12 cellular contexts compared by ENCODE assay signal in the genomic region with DNA sequence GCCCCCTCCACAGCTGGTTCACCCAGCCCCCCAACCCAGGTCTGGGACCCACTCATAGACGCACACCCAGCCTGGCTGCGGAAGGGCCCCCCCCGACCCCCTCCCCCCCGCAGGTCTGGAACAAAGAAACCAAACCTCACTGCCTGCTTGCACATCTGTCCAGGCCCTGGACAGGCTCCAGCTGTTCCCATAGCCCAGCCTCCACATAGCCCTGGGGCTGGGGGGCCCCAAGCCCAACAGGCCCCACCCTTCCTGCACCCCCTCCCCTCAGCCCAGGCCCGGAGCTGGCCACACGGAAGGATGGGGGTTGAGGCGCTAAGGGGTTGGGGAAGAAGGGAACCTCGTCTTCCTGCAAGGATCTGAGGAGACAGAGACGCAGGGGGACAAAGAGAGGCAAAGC. TPM values are rescaled to one million over a fixed set of nuclear protein-coding genes. Genes with fewer than 3 reads are reported as not detected.
A peak's percentile ranks its signal among the peaks of the same experiment; 100 is the strongest.
DNase-seq lines count a peak whose midpoint lies in the region; ATAC-seq and TF ChIP-seq lines count a peak whose summit lies in the region.
"Had no signal": no experiment of that assay in that cellular context is flagged by ENCODE, and none has a peak within 500 bp of the region (broad histone marks: within the 10 kb centered on the region; RNA-seq: fewer than 3 reads in every experiment).

No MANE protein-coding gene starts in this region.

- H3K4me1 ChIP-seq in left ventricle myocardium inferior (peaks cover 97% of the 10 kb centered on the region), osteoblast (ENCODE audit: insufficient read depth, low read length) (peaks cover 23% of the 10 kb centered on the region), vagina (peaks cover 80% of the 10 kb centered on the region)

- TF ChIP-seq CTCF in left ventricle myocardium inferior (IDR thresholded peaks at IDR 0.05; ENCODE audit: borderline replicate concordance) (no peak), endothelial cell (IDR thresholded peaks at IDR 0.05; ENCODE audit: unreplicated experiment) (no peak), osteoblast (IDR thresholded peaks at IDR 0.05; ENCODE audit: extremely low read depth, low read depth, low read length) (no peak), vagina (IDR thresholded peaks at IDR 0.05) (no peak)

- H3K27me3 ChIP-seq in left ventricle myocardium inferior (ENCODE audit: low read depth) (no peaks in the 10 kb centered on the region), osteoblast (ENCODE audit: insufficient read depth, low read length) (no peaks in the 10 kb centered on the region), vagina (no peaks in the 10 kb centered on the region)

- H2AFZ ChIP-seq in osteoblast (ENCODE audit: low read length) = no peak overlapping the region

- intact Hi-C loops in left ventricle myocardium inferior (cut with micrococcal nuclease) = no loop called here
- intact Hi-C loops in Right ventricle myocardium inferior (cut with DNase I) = no loop called here
- intact Hi-C loops in vagina (cut with DNase I) = loop anchor here (5.0 kb wide), 1 partner anchor 37 kb away; a partner anchor contains a TSS

- H3K9me3 Mint-ChIP-seq in endothelial cell (ENCODE audit: unreplicated experiment) = no peaks in the 10 kb centered on the region
- H3K9me3 Mint-ChIP-seq: activated CD4-positive, alpha-beta memory T cell treated with anti-CD3 and anti-CD28 coated beads for 36 hours; stimulated activated memory B cell treated with anti-CD40 and anti-IgM and Interleukin-4, amounts not matched to agents 10 μg/mL and 1 μg/mL and 100 μg/mL, for 72 hours had no signal

- no peak overlapping the region for H3K4me3 Mint-ChIP-seq in endothelial cell (ENCODE audit: unreplicated experiment)
- H3K4me3 Mint-ChIP-seq: activated CD4-positive, alpha-beta memory T cell treated with anti-CD3 and anti-CD28 coated beads for 36 hours; stimulated activated memory B cell treated with anti-CD40 and anti-IgM and Interleukin-4, amounts not matched to agents 10 μg/mL and 1 μg/mL and 100 μg/mL, for 72 hours had no signal

- H3K27me3 Mint-ChIP-seq in endothelial cell (ENCODE audit: unreplicated experiment) = peaks cover 7% of the 10 kb centered on the region

- DNase-seq in left ventricle myocardium inferior (no peak), Right ventricle myocardium inferior (ENCODE audit: missing footprints) (no peak), endothelial cell (ENCODE audit: low spot score) (no peak), osteoblast (ENCODE audit: insufficient read length, low spot score, missing footprints) (no peak), vagina (ENCODE audit: extremely low spot score in 2 of 2) (no peak), SIG-M5 treated with dmso at 0.1 percent for 504 hours (lab: John Stamatoyannopoulos, UW; ENCODE audit: unreplicated experiment) (no peak), NCI-H1930 (lab: John Stamatoyannopoulos, UW) (no peak), Ammon's horn (ENCODE audit: low spot score) (no peak)
- DNase-seq: activated CD4-positive, alpha-beta memory T cell treated with anti-CD3 and anti-CD28 coated beads for 36 hours; stimulated activated CD4-positive, alpha-beta T cell treated with anti-CD3 and anti-CD28 coated beads, Interleukin-12 subunit alpha, Interleukin-12 subunit beta, amount 100 ng/mL, for 4 hours had no signal

- H3K79me2 ChIP-seq in osteoblast (ENCODE audit: insufficient read depth, low read length) = peaks cover 70% of the 10 kb centered on the region

- H3K9me3 ChIP-seq in left ventricle myocardium inferior (replicated peaks) = no peaks in the 10 kb centered on the region
- no peaks in the 10 kb centered on the region for H3K9me3 ChIP-seq in osteoblast (ENCODE audit: low read depth, low read length)
- H3K9me3 ChIP-seq in vagina = no peaks in the 10 kb centered on the region

- H3K4me3 ChIP-seq in left ventricle myocardium inferior (peak overlapping the region; percentile 84), osteoblast (ENCODE audit: insufficient read depth, low read length) (peak overlapping the region; percentile 57), vagina (peak overlapping the region; percentile 68 to 75)

- H3K27ac Mint-ChIP-seq in endothelial cell (ENCODE audit: unreplicated experiment) = peak overlapping the region; percentile 52
- H3K27ac Mint-ChIP-seq: activated CD4-positive, alpha-beta memory T cell treated with anti-CD3 and anti-CD28 coated beads for 36 hours; stimulated activated memory B cell treated with anti-CD40 and anti-IgM and Interleukin-4, amounts not matched to agents 10 μg/mL and 1 μg/mL and 100 μg/mL, for 72 hours had no signal

- H3K4me1 Mint-ChIP-seq in endothelial cell (ENCODE audit: unreplicated experiment) = peaks cover 13% of the 10 kb centered on the region

- H3K4me2 ChIP-seq in osteoblast (ENCODE audit: insufficient read depth, low read length) = peak overlapping the region; percentile 75
- H3K4me2 ChIP-seq: KMS-11 had no signal

- H3K27ac ChIP-seq in left ventricle myocardium inferior (replicated peaks) (peak overlapping the region; percentile 95), osteoblast (ENCODE audit: low read depth, low read length) (no peak overlapping the region), vagina (peak overlapping the region; percentile 91)
- H3K27ac ChIP-seq: KMS-11 had no signal

- no peak for ATAC-seq in Right ventricle myocardium inferior
- ATAC-seq: stimulated activated memory B cell treated with anti-CD40 and anti-IgM and Interleukin-4, amounts not matched to agents 10 μg/mL and 1 μg/mL and 100 μg/mL, for 72 hours had no signal

- H4K20me1 ChIP-seq in osteoblast (ENCODE audit: insufficient read depth, low read length) = peaks cover 24% of the 10 kb centered on the region

- H3K36me3 Mint-ChIP-seq in endothelial cell (ENCODE audit: low read depth, unreplicated experiment) = peaks cover 28% of the 10 kb centered on the region
- H3K36me3 Mint-ChIP-seq: activated CD4-positive, alpha-beta memory T cell treated with anti-CD3 and anti-CD28 coated beads for 36 hours; stimulated activated memory B cell treated with anti-CD40 and anti-IgM and Interleukin-4, amounts not matched to agents 10 μg/mL and 1 μg/mL and 100 μg/mL, for 72 hours had no signal

- TF ChIP-seq POLR2A in vagina (IDR thresholded peaks at IDR 0.05) = no peak

- peaks cover 40% of the 10 kb centered on the region for H3K36me3 ChIP-seq in left ventricle myocardium inferior
- H3K36me3 ChIP-seq in osteoblast (ENCODE audit: insufficient read depth, low read length) = peaks cover 36% of the 10 kb centered on the region
- peaks cover 0 to 24% of the 10 kb centered on the region in 2 donors for H3K36me3 ChIP-seq in vagina

RNA-seq across cellular contexts. Expression of a gene that starts 2.7 kb away (rescaled TPM):
- total RNA-seq in left ventricle myocardium inferior (326 TPM), Right ventricle myocardium inferior (434 TPM), endothelial cell (ENCODE audit: unreplicated experiment) (103 TPM), osteoblast (253 and 295 TPM in 2 replicates), vagina (486 TPM)

RNA-seq across cellular contexts. Expression of a gene that starts 39.1 kb away (rescaled TPM):
- total RNA-seq in left ventricle myocardium inferior (3.9 TPM), Right ventricle myocardium inferior (8.6 TPM), endothelial cell (ENCODE audit: unreplicated experiment) (17.0 TPM), osteoblast (5.4 and 6.5 TPM in 2 replicates), vagina (2.7 TPM)

RNA-seq across cellular contexts. Expression of a gene that starts 44.8 kb away (rescaled TPM):
- total RNA-seq in left ventricle myocardium inferior (not detected), Right ventricle myocardium inferior (0.87 TPM), endothelial cell (ENCODE audit: unreplicated experiment) (not detected), osteoblast (not detected in 2 replicates), vagina (not detected)
- total RNA-seq: activated CD4-positive, alpha-beta memory T cell treated with anti-CD3 and anti-CD28 coated beads for 36 hours had no signal
